Comparison of ENCODE assay signal across 8 cellular contexts in genomic region chr1:55337801-55338447, GRCh38.
DNase-seq lines count a peak whose midpoint lies in the region; ATAC-seq and TF ChIP-seq lines count a peak whose summit lies in the region.

No MANE protein-coding gene starts in this region.

- peak; percentile 23 to 35 for TF ChIP-seq CTCF in brain (conservative IDR thresholded peaks at IDR 0.05)

- H3K79me1 ChIP-seq in mesendoderm (ENCODE audit: low read length), result no peaks in the 10 kb centered on the region

- peak; percentile 82 for ATAC-seq in HG02938 (IDR thresholded peaks at IDR 0.05; ENCODE audit: unreplicated experiment)

- no peak overlapping the region for H3K9ac ChIP-seq in mesendoderm (ENCODE audit: low read length)

- peaks cover 6% of the 10 kb centered on the region for H3K27me3 Mint-ChIP-seq in brain

- no peaks in the 10 kb centered on the region for H3K79me2 ChIP-seq in mesendoderm (ENCODE audit: control insufficient read depth, insufficient read depth, low read length)

- H3K4ac ChIP-seq in mesendoderm (ENCODE audit: low read depth, low read length), result no peak overlapping the region

- H4K8ac ChIP-seq in mesendoderm (ENCODE audit: low read depth, low read length), result no peak overlapping the region

- DNase-seq in ACHN, result peak; percentile 61
- DNase-seq in GM04504 (ENCODE audit: low read depth), result peak; percentile 36
- peak; percentile 20 for DNase-seq in NCI-H748 treated with DMSO at 0.1 percent for 48 hours (lab: John Stamatoyannopoulos, UW)
- DNase-seq in mesendoderm, result peak; percentile 81
- DNase-seq in activated CD8-positive, alpha-beta memory T cell treated with anti-CD3 and anti-CD28 coated beads for 24 hours, result no peak
- no peak for DNase-seq in inferior parietal cortex (ENCODE audit: extremely low spot score)

- H4K5ac ChIP-seq in mesendoderm (ENCODE audit: low read length), result no peak overlapping the region

- no peak overlapping the region for H3K4me3 Mint-ChIP-seq in brain

- H3K36me3 Mint-ChIP-seq in brain, result no peaks in the 10 kb centered on the region

- H3K56ac ChIP-seq in mesendoderm (ENCODE audit: low read length), result no peak overlapping the region

- H3K23ac ChIP-seq in mesendoderm (ENCODE audit: low read length), result no peak overlapping the region

- H2BK5ac ChIP-seq in mesendoderm (ENCODE audit: low read length), result no peak overlapping the region

- no peak overlapping the region for H2BK120ac ChIP-seq in mesendoderm (ENCODE audit: low read depth, low read length)

- H3K27ac ChIP-seq in mesendoderm (ENCODE audit: low read depth, low read length), result no peak overlapping the region

- H3K36me3 ChIP-seq in mesendoderm (ENCODE audit: control insufficient read depth, insufficient read depth, low read length), result no peaks in the 10 kb centered on the region

- H3K27me3 ChIP-seq in mesendoderm (ENCODE audit: insufficient read depth, low read length, poor library complexity), result no peaks in the 10 kb centered on the region

- H3K4me1 ChIP-seq in mesendoderm (ENCODE audit: control insufficient read depth, low read depth, low read length), result peaks cover 2% of the 10 kb centered on the region

- WGBS in mesendoderm (ENCODE audit: extremely low coverage, insufficient coverage, low lambda C conversion rate), result no CpG with 5 or more reads among the region's 5 CpGs

- no peak overlapping the region for H3K18ac ChIP-seq in mesendoderm (ENCODE audit: low read length)

- H2AK5ac ChIP-seq in mesendoderm (ENCODE audit: low read length), result no peak overlapping the region

- H3K4me2 ChIP-seq in mesendoderm (ENCODE audit: low read length), result no peak overlapping the region

- H3K4me3 ChIP-seq in mesendoderm (ENCODE audit: low read length), result no peak overlapping the region

- H2BK15ac ChIP-seq in mesendoderm (replicated peaks; ENCODE audit: low read depth), result no peak overlapping the region

- H3K27ac Mint-ChIP-seq in brain, result peak overlapping the region in 1 of 5 experiments; percentile 68

- peaks cover 6 to 15% (median 15%) of the 10 kb centered on the region in 5 experiments for H3K9me3 Mint-ChIP-seq in brain

- in situ Hi-C loops in ACHN (cut with HindIII; ENCODE audit: low pct_ligation_motif_present, low pct_unique_long_range_greater_than_20kb, low sequenced_read_pairs), result no loop called here

- H3K4me1 Mint-ChIP-seq in brain, result no peaks in the 10 kb centered on the region

Comparison
In these comparisons a context has a peak if more than half of its experiments do, and no peak if none do; other contexts are left out.
1. DNase-seq: peak in ACHN (single experiment), GM04504 (single experiment), NCI-H748 treated with DMSO at 0.1 percent for 48 hours (single experiment) and mesendoderm (single experiment); none in activated CD8-positive, alpha-beta memory T cell treated with anti-CD3 and anti-CD28 coated beads for 24 hours (single experiment) and inferior parietal cortex (single experiment).